23 cellular contexts compared by ENCODE assay signal in the genomic region with DNA sequence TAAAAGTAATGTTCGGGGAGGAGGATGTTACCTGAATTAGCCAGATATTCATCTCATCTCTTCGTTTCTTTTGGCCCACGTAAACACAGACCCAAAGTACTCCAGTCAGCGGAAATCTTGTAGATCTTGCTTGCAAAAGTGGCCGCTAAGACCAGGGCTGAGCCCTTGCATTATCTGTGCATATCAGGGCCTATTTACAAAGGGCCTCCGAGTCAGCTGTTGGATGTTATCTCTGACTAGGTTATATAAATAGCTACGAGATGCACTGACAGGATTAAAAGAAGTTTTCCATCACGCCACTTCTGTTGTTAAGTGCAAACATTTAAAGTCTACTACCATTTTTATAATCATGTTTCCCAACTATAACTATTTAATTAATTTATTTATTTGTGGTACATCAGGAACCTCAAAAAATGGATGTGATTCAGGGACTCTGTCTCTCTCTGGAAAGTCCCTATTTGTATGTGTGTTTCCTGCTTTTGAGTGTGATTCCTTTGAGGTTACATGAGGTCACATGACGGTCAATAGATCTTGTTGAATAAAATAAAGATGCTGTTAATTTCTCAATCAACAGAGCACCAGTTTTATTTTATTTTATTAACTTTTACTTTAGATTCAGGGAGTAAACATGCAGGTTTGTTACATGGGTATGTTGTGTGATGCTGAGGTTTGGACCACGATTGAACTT.
"Had no signal": no experiment of that assay in that cellular context is flagged by ENCODE, and none has a peak within 500 bp of the region (broad histone marks: within the 10 kb centered on the region; RNA-seq: fewer than 3 reads in every experiment).

No MANE protein-coding gene starts in this region.

- H3K4me3 ChIP-seq: esophagus squamous epithelium, lower lobe of right lung, right atrium auricular region, skin epidermis had no signal

- H3K4me1 ChIP-seq: lower lobe of right lung, right atrium auricular region had no signal

- H3K27me3 ChIP-seq: esophagus squamous epithelium, right atrium auricular region had no signal

- H3K36me3 ChIP-seq: esophagus squamous epithelium, lower lobe of right lung, right atrium auricular region had no signal

- ATAC-seq: activated CD4-positive, alpha-beta T cell treated with anti-CD3 and anti-CD28 coated beads for 36 hours; activated naive CD4-positive, alpha-beta T cell treated with anti-CD3 and anti-CD28 coated beads, Interleukin-2, amount 50 U/mL, for 72 hours; lower lobe of right lung; stimulated activated naive CD8-positive, alpha-beta T cell treated with anti-CD3 and anti-CD28 coated beads, Interleukin-15, amount 100 ng/mL, for 72 hours had no signal

- H3K36me3 Mint-ChIP-seq: activated CD4-positive, alpha-beta memory T cell treated with anti-CD3 and anti-CD28 coated beads for 36 hours; mesothelial cell of epicardium had no signal

- H3K4me3 Mint-ChIP-seq: activated CD4-positive, alpha-beta memory T cell treated with anti-CD3 and anti-CD28 coated beads for 36 hours; activated CD4-positive, alpha-beta T cell treated with anti-CD3 and anti-CD28 coated beads for 36 hours; activated T-helper 1 cell treated with anti-CD3 and anti-CD28 coated beads, Interleukin-12 subunit alpha, Interleukin-12 subunit beta, Interleukin-2, Interleukin-4 antibody, amounts not matched to agents 30 ng/mL and 10 ng/mL and 1 ng/mL, durations not matched to agents 14 hours and 24 hours and 36 hours; mesothelial cell of epicardium; neural crest cell; stimulated activated naive CD8-positive, alpha-beta T cell treated with anti-CD3 and anti-CD28 coated beads, Interleukin-15, amount 100 ng/mL, for 72 hours had no signal

- H3K27ac Mint-ChIP-seq: activated CD4-positive, alpha-beta memory T cell treated with anti-CD3 and anti-CD28 coated beads for 36 hours; activated CD4-positive, alpha-beta T cell treated with anti-CD3 and anti-CD28 coated beads for 36 hours; activated naive CD4-positive, alpha-beta T cell treated with anti-CD3 and anti-CD28 coated beads, Interleukin-2, amount 50 U/mL, for 72 hours; activated T-helper 1 cell treated with anti-CD3 and anti-CD28 coated beads, Interleukin-12 subunit alpha, Interleukin-12 subunit beta, Interleukin-2, Interleukin-4 antibody, amounts not matched to agents 30 ng/mL and 10 ng/mL and 1 ng/mL, durations not matched to agents 14 hours and 24 hours and 36 hours; mesothelial cell of epicardium; progenitor cell of endocrine pancreas; stimulated activated naive CD8-positive, alpha-beta T cell treated with anti-CD3 and anti-CD28 coated beads, Interleukin-15, amount 100 ng/mL, for 72 hours had no signal

- H3K27me3 Mint-ChIP-seq: activated CD4-positive, alpha-beta memory T cell treated with anti-CD3 and anti-CD28 coated beads for 36 hours; activated CD4-positive, alpha-beta T cell treated with anti-CD3 and anti-CD28 coated beads for 36 hours; progenitor cell of endocrine pancreas; stimulated activated naive CD8-positive, alpha-beta T cell treated with anti-CD3 and anti-CD28 coated beads, Interleukin-15, amount 100 ng/mL, for 72 hours had no signal

- H3K9me3 ChIP-seq: esophagus squamous epithelium, lower lobe of right lung, right atrium auricular region had no signal

- DNase-seq: activated CD4-positive, alpha-beta memory T cell treated with anti-CD3 and anti-CD28 coated beads for 36 hours; activated CD4-positive, alpha-beta T cell treated with anti-CD3 and anti-CD28 coated beads for 36 hours; activated gamma-delta T cell treated with Interleukin-2 at 50 U/mL for 16 hours; activated T-cell treated with anti-CD3 and anti-CD28 coated beads for 4 hours; amniotic stem cell; dermis blood vessel endothelial cell; effector memory CD4-positive, alpha-beta T cell; esophagus squamous epithelium; lower lobe of right lung; stimulated activated CD4-positive, alpha-beta T cell treated with anti-CD3 and anti-CD28 coated beads, Interleukin-15, amount 100 ng/mL, for 24 hours; stimulated activated CD4-positive, alpha-beta T cell treated with anti-CD3 and anti-CD28 coated beads, Interleukin-2, amount 100 ng/mL, for 48 hours; stimulated activated naive CD8-positive, alpha-beta T cell treated with anti-CD3 and anti-CD28 coated beads, Interleukin-15, amount 100 ng/mL, for 72 hours; SW 1271; trophoblast cell had no signal

- H3K27ac ChIP-seq: esophagus squamous epithelium, lower lobe of right lung, right atrium auricular region, skin epidermis had no signal

- H3K9me3 Mint-ChIP-seq: activated CD4-positive, alpha-beta memory T cell treated with anti-CD3 and anti-CD28 coated beads for 36 hours; activated naive CD4-positive, alpha-beta T cell treated with anti-CD3 and anti-CD28 coated beads, Interleukin-2, amount 50 U/mL, for 72 hours; activated T-helper 1 cell treated with anti-CD3 and anti-CD28 coated beads, Interleukin-12 subunit alpha, Interleukin-12 subunit beta, Interleukin-2, Interleukin-4 antibody, amounts not matched to agents 30 ng/mL and 10 ng/mL and 1 ng/mL, durations not matched to agents 14 hours and 24 hours and 36 hours; neural crest cell had no signal

- H3K4me1 Mint-ChIP-seq: mesothelial cell of epicardium had no signal

- FAIRE-seq: endothelial cell of umbilical vein, islet of Langerhans had no signal
